ENCODE assay signal across 1 cellular context in genomic region chr4:127844605-127845116, GRCh38.
TF ChIP-seq lines count a peak whose summit lies in the region.

No MANE protein-coding gene starts in this region.

TF ChIP-seq in K562, 482 proteins besides CTCF, POLR2A, EP300 and RAD21 (continued from another document and continues in another):
- TF ChIP-seq NCOA4 (IDR thresholded peaks at IDR 0.05; ENCODE audit: partially characterized antibody) (no peak), ZNF76 (CRISPR knock-in tag; IDR thresholded peaks at IDR 0.05; ENCODE audit: borderline replicate concordance) (no peak), CTBP1 (IDR thresholded peaks at IDR 0.05; ENCODE audit: borderline replicate concordance) (peak; percentile 16; the same call in 1 of the 2 replicates), L3MBTL2 (IDR thresholded peaks at IDR 0.05) (peak; percentile 48; the same call in 1 of the 2 replicates), MECOM (CRISPR knock-in tag; IDR thresholded peaks at IDR 0.05) (no peak), FOSL1 (tag; conservative IDR thresholded peaks at IDR 0.05) (peak; percentile 38; the same call in 1 of the 2 replicates), ZNF133 (CRISPR knock-in tag; IDR thresholded peaks at IDR 0.05) (no peak), DNMT1 (IDR thresholded peaks at IDR 0.05) (no peak), CBFB (CRISPR knock-in tag; IDR thresholded peaks at IDR 0.05) (no peak), CREM (IDR thresholded peaks at IDR 0.05; ENCODE audit: low read depth) (no peak), SRSF1 (IDR thresholded peaks at IDR 0.05; ENCODE audit: low read depth, low read length) (no peak), ETV5 (CRISPR knock-in tag; IDR thresholded peaks at IDR 0.05; ENCODE audit: low read depth) (0 out of 2 replicates have a peak, but pooled peaks have one; percentile 44), FOXK1 (CRISPR knock-in tag; IDR thresholded peaks at IDR 0.05; ENCODE audit: borderline replicate concordance) (0 out of 2 replicates have a peak, but pooled peaks have one; percentile 32), TCF3 (CRISPR knock-in tag; IDR thresholded peaks at IDR 0.05) (peak; percentile 67), UBTF (IDR thresholded peaks at IDR 0.05; ENCODE audit: borderline replicate concordance in 1 of 2, low read depth in 2 of 2, low read length in 2 of 2) (no peak), TRIM24 (IDR thresholded peaks at IDR 0.05) (0 out of 4 replicates have a peak, but pooled peaks of 1 of the 2 experiments have one; percentile 28), DDX20 (tag; IDR thresholded peaks at IDR 0.05; ENCODE audit: low read depth) (no peak), FOS (IDR thresholded peaks at IDR 0.05; ENCODE audit: extremely low read depth, insufficient read length) (no peak), ARID1B (IDR thresholded peaks at IDR 0.05) (peak; percentile 65), HMBOX1 (IDR thresholded peaks at IDR 0.05) (peak; percentile 51; the same call in 1 of the 2 replicates), ZC3H4 (CRISPR knock-in tag; IDR thresholded peaks at IDR 0.05; ENCODE audit: borderline replicate concordance) (no peak), RFX7 (CRISPR knock-in tag; IDR thresholded peaks at IDR 0.05) (no peak), WHSC1 (IDR thresholded peaks at IDR 0.05; ENCODE audit: low read length) (no peak), AFF1 (IDR thresholded peaks at IDR 0.05; ENCODE audit: low read depth in 1 of 2, partially characterized antibody in 2 of 2) (no peak), GTF2E2 (tag; IDR thresholded peaks at IDR 0.05) (no peak), NCOR1 (IDR thresholded peaks at IDR 0.05) (peak; percentile 38; the same call in 1 of the 2 replicates), ZNF407 (IDR thresholded peaks at IDR 0.05; ENCODE audit: low read depth) (no peak), MGA (IDR thresholded peaks at IDR 0.05) (peak; percentile 47), RCOR1 (IDR thresholded peaks at IDR 0.05; ENCODE audit: borderline replicate concordance in 1 of 2, low read depth in 2 of 2, low read length in 2 of 2) (no peak)
